Comparison of ENCODE assay signal across 21 cellular contexts in genomic region chr3:52176951-52177700, GRCh38. TPM values are rescaled to one million over a fixed set of nuclear protein-coding genes. Genes with fewer than 3 reads are reported as not detected.
A peak's percentile ranks its signal among the peaks of the same experiment; 100 is the strongest.
DNase-seq lines count a peak whose midpoint lies in the region; ATAC-seq, FAIRE-seq and TF ChIP-seq lines count a peak whose summit lies in the region.
"Had no signal": no experiment of that assay in that cellular context is flagged by ENCODE, and none has a peak within 500 bp of the region (broad histone marks: within the 10 kb centered on the region; RNA-seq: fewer than 3 reads in every experiment).

No MANE protein-coding gene starts in this region.

- H3K27ac Mint-ChIP-seq in WTC11, result no peak overlapping the region
- H3K27ac Mint-ChIP-seq: activated CD4-positive, alpha-beta T cell treated with anti-CD3 and anti-CD28 coated beads for 36 hours; activated naive CD4-positive, alpha-beta T cell treated with anti-CD3 and anti-CD28 coated beads, Interleukin-2, amount 50 U/mL, for 24 hours; HFFc6 had no signal

- intact Hi-C loops in HepG2 (cut with micrococcal nuclease; ENCODE audit: unreplicated experiment) (loop anchor here (1.0 kb wide), 1 partner anchor 20 kb away; no protein-coding TSS in a partner anchor), spleen (cut with DNase I; ENCODE audit: low total_unique reads) (no loop called here)

- H3K4me1 ChIP-seq in HepG2 (ENCODE audit: insufficient read depth, low read length) (peaks cover 64% of the 10 kb centered on the region), spleen (peaks cover 4 to 35% (median 17%) of the 10 kb centered on the region in 6 donors)

- H2AFZ ChIP-seq in HepG2 (ENCODE audit: low read length), result no peak overlapping the region

- H4K20me1 ChIP-seq in HepG2 (ENCODE audit: insufficient read depth, low read length), result no peaks in the 10 kb centered on the region

- POLR2A ChIA-PET in WTC11 (lab: Charles Lee) (interaction anchor here (1.2 kb wide), 1 partner anchor 23 kb away, joined by 3 read pairs; the partner anchor contains the start of gene POC1A), HepG2 (lab: Yijun Ruan, JAX) (interaction anchor here (0.8 to 3.5 kb wide), 12 partner anchors 9 to 210 kb away, joined by 3 to 30 read pairs (median 5); partner anchors contain the start of genes ACY1, ALAS1, PCBP4 and POC1A)

- H3K4me2 ChIP-seq in HepG2 (ENCODE audit: low read depth, low read length), result peak overlapping the region; percentile 82

- H3K4me1 Mint-ChIP-seq in WTC11, result peaks cover 11% of the 10 kb centered on the region; the same call in 1 of the 2 replicates
- H3K4me1 Mint-ChIP-seq: activated CD4-positive, alpha-beta T cell treated with anti-CD3 and anti-CD28 coated beads for 36 hours; activated naive CD4-positive, alpha-beta T cell treated with anti-CD3 and anti-CD28 coated beads, Interleukin-2, amount 50 U/mL, for 24 hours had no signal

- H3K36me3 ChIP-seq in HepG2 (replicated peaks in 1 of 2; ENCODE audit: control insufficient read depth in 1 of 2, insufficient read depth in 2 of 2, low read length in 2 of 2) (no peaks in the 10 kb centered on the region), spleen (no peaks in the 10 kb centered on the region)
- H3K36me3 ChIP-seq: ovary had no signal

- TF ChIP-seq POLR2A in HepG2 (IDR thresholded peaks at IDR 0.05; ENCODE audit: insufficient read depth in 1 of 2, low read depth in 2 of 2, low read length in 2 of 2) (peak; percentile 25 to 50; a peak in 2 of 4 replicates), spleen (IDR thresholded peaks at IDR 0.05) (no peak)

- WGBS in HepG2 (ENCODE audit: low lambda C conversion rate), result 2% methylated on average over 12 of the region's 15 CpGs
- WGBS in spleen, 5 donors, result 64 to 80% (median 70%) methylated on average over 12 to 15 of the region's 15 CpGs

- no peaks in the 10 kb centered on the region for H3K9me3 Mint-ChIP-seq in WTC11
- H3K9me3 Mint-ChIP-seq: activated naive CD4-positive, alpha-beta T cell treated with anti-CD3 and anti-CD28 coated beads, Interleukin-2, amount 50 U/mL, for 24 hours; effector memory CD8-positive, alpha-beta T cell; HFFc6 had no signal

- CTCF ChIA-PET in WTC11 (lab: Charles Lee), result interaction anchor here (1.0 to 2.4 kb wide), 2 partner anchors 40 to 43 kb away, joined by 3 to 8 read pairs; no protein-coding TSS in a partner anchor
- CTCF ChIA-PET in HepG2 (lab: Yijun Ruan, JAX; ENCODE audit: low intra/inter-chr PET ratio, low total read pairs), result no interaction called here

- peak; percentile 82 for FAIRE-seq in HepG2 (lab: Jason Lieb, UNC)
- FAIRE-seq: GM18507, kidney had no signal

- no peaks in the 10 kb centered on the region for H3K36me3 Mint-ChIP-seq in WTC11
- H3K36me3 Mint-ChIP-seq: activated naive CD4-positive, alpha-beta T cell treated with anti-CD3 and anti-CD28 coated beads, Interleukin-2, amount 50 U/mL, for 24 hours had no signal

- H3K27ac ChIP-seq in HepG2 (ENCODE audit: extremely low read length, insufficient read depth, low read length) (peak overlapping the region; percentile 85), spleen (no peak overlapping the region)
- H3K27ac ChIP-seq: 22Rv1, HL-60, ovary had no signal

- TF ChIP-seq EP300 in HepG2 (IDR thresholded peaks at IDR 0.05; ENCODE audit: low read depth in 2 of 2, low read length in 2 of 2) (peak; percentile 27 to 48; a peak in 2 of 4 replicates), HepG2 (CRISPR knock-in tag; IDR thresholded peaks at IDR 0.05; ENCODE audit: borderline replicate concordance) (no peak)

- TF ChIP-seq CTCF in WTC11 (IDR thresholded peaks at IDR 0.05) (no peak), HepG2 (CRISPR knock-in tag; IDR thresholded peaks at IDR 0.05) (no peak; the same call in none of the 2 replicates), spleen (IDR thresholded peaks at IDR 0.05 in 8 of 11, conservative IDR thresholded peaks at IDR 0.05 in 3 of 11) (no peak)

- no peaks in the 10 kb centered on the region for H3K27me3 ChIP-seq in HepG2 (ENCODE audit: control insufficient read depth in 1 of 2, insufficient read depth in 2 of 2, low read length in 2 of 2)
- H3K27me3 ChIP-seq in spleen (replicated peaks in 1 of 7), result no peaks in the 10 kb centered on the region
- H3K27me3 ChIP-seq: ovary had no signal

- no peaks in the 10 kb centered on the region for H3K9me3 ChIP-seq in HepG2 (ENCODE audit: low read length)
- H3K9me3 ChIP-seq in spleen, result no peaks in the 10 kb centered on the region
- H3K9me3 ChIP-seq: ovary had no signal

- H3K27me3 Mint-ChIP-seq in WTC11 (ENCODE audit: low read depth), result peaks cover 2% of the 10 kb centered on the region; the same call in 1 of the 2 replicates
- H3K27me3 Mint-ChIP-seq: activated CD4-positive, alpha-beta T cell treated with anti-CD3 and anti-CD28 coated beads for 36 hours; activated naive CD4-positive, alpha-beta T cell treated with anti-CD3 and anti-CD28 coated beads, Interleukin-2, amount 50 U/mL, for 24 hours; effector memory CD8-positive, alpha-beta T cell had no signal

- H3K9ac ChIP-seq in HepG2 (ENCODE audit: insufficient read depth, low read depth, low read length), result peak overlapping the region; percentile 61

- no peak overlapping the region for H3K4me3 Mint-ChIP-seq in WTC11
- H3K4me3 Mint-ChIP-seq: activated CD4-positive, alpha-beta T cell treated with anti-CD3 and anti-CD28 coated beads for 36 hours; activated naive CD4-positive, alpha-beta T cell treated with anti-CD3 and anti-CD28 coated beads, Interleukin-2, amount 50 U/mL, for 24 hours; effector memory CD8-positive, alpha-beta T cell; HFFc6 had no signal

- DNase-seq in NCI-H1417 (lab: John Stamatoyannopoulos, UW) (peak in 2 of 3 experiments; percentile 12 to 61), NCI-H1417 treated with DMSO at 0.1 percent for 48 hours (lab: John Stamatoyannopoulos, UW) (no peak), WTC11 (ENCODE audit: low spot score) (no peak), HepG2 (ENCODE audit: low spot score) (peak; percentile 86), spleen (peak; percentile 70), NCI-H1105 (lab: John Stamatoyannopoulos, UW) (no peak)
- DNase-seq: activated CD4-positive, alpha-beta T cell treated with anti-CD3 and anti-CD28 coated beads for 36 hours; activated T-cell treated with anti-CD3 and anti-CD28 coated beads for 4 hours; effector memory CD8-positive, alpha-beta T cell; HFFc6; KG1; kidney; NCI-H345; stimulated activated naive CD4-positive, alpha-beta T cell treated with Interleukin-2 at 50 U/mL for 16 hours had no signal

- ATAC-seq in WTC11 (no peak), HepG2 (peak; percentile 81), GM19351 (IDR thresholded peaks at IDR 0.05; ENCODE audit: unreplicated experiment) (no peak), HG02759 (IDR thresholded peaks at IDR 0.05; ENCODE audit: unreplicated experiment) (no peak)
- ATAC-seq: activated CD4-positive, alpha-beta T cell treated with anti-CD3 and anti-CD28 coated beads for 36 hours; effector memory CD8-positive, alpha-beta T cell had no signal

- no peak for TF ChIP-seq RAD21 in HepG2 (CRISPR knock-in tag; IDR thresholded peaks at IDR 0.05)

- no TSS peak for BruUV-seq in HepG2 (replicated peaks; lab: Mats Ljungman, UMichigan)

- no peaks in the 10 kb centered on the region for H3K79me2 ChIP-seq in HepG2 (ENCODE audit: insufficient read depth, low read length)

- in situ Hi-C loops in HepG2 (cut with HindIII; ENCODE audit: extremely low pct_ligation_motif_present, low pct_unique_long_range_greater_than_20kb), result no loop called here

- peak overlapping the region; percentile 43 to 60 (median 48); a peak in 5 of 6 replicates for H3K4me3 ChIP-seq in HepG2 (replicated peaks in 1 of 3; ENCODE audit: insufficient read depth in 1 of 3, low read depth in 2 of 3, low read length in 3 of 3)
- no peak overlapping the region for H3K4me3 ChIP-seq in spleen
- H3K4me3 ChIP-seq: ovary had no signal

RNA-seq across cellular contexts. Expression of gene ALAS1, which starts 20.8 kb away (rescaled TPM):
- total RNA-seq in WTC11 (2021) (39.1 to 43.0 TPM (median 39.4 TPM) in 3 replicates), HepG2 (2016; rRNA removed; fragmentation: Illumina TruSeq; extraction: Trizol) (36.0 and 40.2 TPM in 2 replicates), spleen (10 to 100 TPM; 25.3 to 40.8 (median 33.8) TPM)
- total RNA-seq in HepG2 (2016; cell fraction: cytosol; rRNA removed; fragmentation: Illumina TruSeq; extraction: Trizol; ENCODE audit: low read depth), result 9.6 and 11.6 TPM in 2 replicates
- 33.6 and 35.3 TPM in 2 replicates for total RNA-seq in HepG2 (2016; cell fraction: insoluble cytoplasmic fraction; rRNA removed; fragmentation: Illumina TruSeq; extraction: Trizol)
- 14.0 and 14.5 TPM in 2 replicates for total RNA-seq in HepG2 (2016; cell fraction: membrane; rRNA removed; fragmentation: Illumina TruSeq; extraction: Trizol)
- 16.9 and 18.1 TPM in 2 replicates for total RNA-seq in HepG2 (2016; cell fraction: nucleus; rRNA removed; fragmentation: Illumina TruSeq; extraction: Trizol)
- polyA plus RNA-seq in HepG2 (2011; rRNA removed) (39.0 and 43.2 TPM in 2 replicates), spleen (10 to 100 TPM; 13.0 to 25.3 (median 15.4) TPM)
- 41.2 and 50.6 TPM in 2 replicates for polyA plus RNA-seq in HepG2 (2011; cell fraction: cytosol; rRNA removed)
- 30.0 and 30.9 TPM in 2 replicates for polyA plus RNA-seq in HepG2 (2011; cell fraction: nucleus; rRNA removed)
- 19.8 and 27.7 TPM in 2 replicates for polyA plus RNA-seq in HepG2 (2012)
- polyA plus RNA-seq in HepG2 (2016; cell fraction: cytosol; fragmentation: Illumina TruSeq; extraction: Trizol; ENCODE audit: low read depth), result 3.9 and 4.3 TPM in 2 replicates
- polyA plus RNA-seq in HepG2 (2016; cell fraction: insoluble cytoplasmic fraction; fragmentation: Illumina TruSeq; extraction: Trizol; ENCODE audit: low read depth), result 27.6 and 42.4 TPM in 2 replicates
- 6.8 and 7.1 TPM in 2 replicates for polyA plus RNA-seq in HepG2 (2016; cell fraction: membrane; fragmentation: Illumina TruSeq; extraction: Trizol; ENCODE audit: low read depth)
- polyA plus RNA-seq in HepG2 (2016; cell fraction: nucleus; fragmentation: Illumina TruSeq; extraction: Trizol; ENCODE audit: insufficient read depth, low read depth), result 26.7 and 30.3 TPM in 2 replicates
- polyA minus RNA-seq in HepG2 (2011; rRNA and poly(A)+ RNA removed; ENCODE audit: low replicate concordance), result 49.6 and 54.7 TPM in 2 replicates
- polyA minus RNA-seq in HepG2 (2011; cell fraction: cytosol; rRNA and poly(A)+ RNA removed), result 23.9 and 26.4 TPM in 2 replicates
- 17.3 and 19.0 TPM in 2 replicates for polyA minus RNA-seq in HepG2 (2011; cell fraction: nucleus; rRNA and poly(A)+ RNA removed)

RNA-seq across cellular contexts. Expression of gene POC1A, which starts 22.9 kb away (rescaled TPM):
- total RNA-seq in WTC11 (2021) (31.3 to 36.2 TPM (median 34.9 TPM) in 3 replicates), HepG2 (2016; rRNA removed; fragmentation: Illumina TruSeq; extraction: Trizol) (20.0 and 22.5 TPM in 2 replicates), spleen (1 to 10 TPM; 1.6 to 4.4 (median 2.5) TPM)
- 13.9 and 15.5 TPM in 2 replicates for total RNA-seq in HepG2 (2016; cell fraction: cytosol; rRNA removed; fragmentation: Illumina TruSeq; extraction: Trizol; ENCODE audit: low read depth)
- 20.6 and 21.0 TPM in 2 replicates for total RNA-seq in HepG2 (2016; cell fraction: insoluble cytoplasmic fraction; rRNA removed; fragmentation: Illumina TruSeq; extraction: Trizol)
- total RNA-seq in HepG2 (2016; cell fraction: membrane; rRNA removed; fragmentation: Illumina TruSeq; extraction: Trizol), result 24.6 and 24.9 TPM in 2 replicates
- total RNA-seq in HepG2 (2016; cell fraction: nucleus; rRNA removed; fragmentation: Illumina TruSeq; extraction: Trizol), result 11.2 and 11.3 TPM in 2 replicates
- polyA plus RNA-seq in HepG2 (2011; rRNA removed) (12.6 and 14.6 TPM in 2 replicates), spleen (1 to 10 TPM; 2.4 to 3.2 (median 3.2) TPM)
- polyA plus RNA-seq in HepG2 (2011; cell fraction: cytosol; rRNA removed), result 9.9 and 16.4 TPM in 2 replicates
- 9.4 and 12.5 TPM in 2 replicates for polyA plus RNA-seq in HepG2 (2011; cell fraction: nucleus; rRNA removed)
- 5.8 and 9.6 TPM in 2 replicates for polyA plus RNA-seq in HepG2 (2012)
- polyA plus RNA-seq in HepG2 (2016; cell fraction: cytosol; fragmentation: Illumina TruSeq; extraction: Trizol; ENCODE audit: low read depth), result 18.4 and 20.8 TPM in 2 replicates
- 22.6 and 26.9 TPM in 2 replicates for polyA plus RNA-seq in HepG2 (2016; cell fraction: insoluble cytoplasmic fraction; fragmentation: Illumina TruSeq; extraction: Trizol; ENCODE audit: low read depth)
- polyA plus RNA-seq in HepG2 (2016; cell fraction: membrane; fragmentation: Illumina TruSeq; extraction: Trizol; ENCODE audit: low read depth), result 23.5 and 25.2 TPM in 2 replicates
- polyA plus RNA-seq in HepG2 (2016; cell fraction: nucleus; fragmentation: Illumina TruSeq; extraction: Trizol; ENCODE audit: insufficient read depth, low read depth), result 16.5 and 16.9 TPM in 2 replicates
- 35.8 and 64.7 TPM in 2 replicates for polyA minus RNA-seq in HepG2 (2011; rRNA and poly(A)+ RNA removed; ENCODE audit: low replicate concordance)
- polyA minus RNA-seq in HepG2 (2011; cell fraction: cytosol; rRNA and poly(A)+ RNA removed), result 4.6 and 7.1 TPM in 2 replicates
- 8.0 TPM in 2 replicates for polyA minus RNA-seq in HepG2 (2011; cell fraction: nucleus; rRNA and poly(A)+ RNA removed)

RNA-seq across cellular contexts. Expression of gene TLR9, which starts 48.3 kb away (rescaled TPM):
- not detected in 3 replicates for total RNA-seq in WTC11 (2021)
- total RNA-seq in HepG2 (2016; rRNA removed; fragmentation: Illumina TruSeq; extraction: Trizol), result not detected in 2 replicates
- total RNA-seq in HepG2 (2016; cell fraction: cytosol; rRNA removed; fragmentation: Illumina TruSeq; extraction: Trizol; ENCODE audit: low read depth), result not detected in 2 replicates
- not detected in 2 replicates for total RNA-seq in HepG2 (2016; cell fraction: insoluble cytoplasmic fraction; rRNA removed; fragmentation: Illumina TruSeq; extraction: Trizol)
- total RNA-seq in HepG2 (2016; cell fraction: membrane; rRNA removed; fragmentation: Illumina TruSeq; extraction: Trizol), result not detected in 2 replicates
- total RNA-seq in HepG2 (2016; cell fraction: nucleus; rRNA removed; fragmentation: Illumina TruSeq; extraction: Trizol), result not detected in 2 replicates
- 0.08 TPM in 1 of 2 replicates, not detected in the other for polyA plus RNA-seq in HepG2 (2011; rRNA removed)
- 0.01 TPM in 2 replicates for polyA plus RNA-seq in HepG2 (2011; cell fraction: cytosol; rRNA removed)
- 0.88 and 0.95 TPM in 2 replicates for polyA plus RNA-seq in HepG2 (2011; cell fraction: nucleus; rRNA removed)
- 0.31 TPM in 1 of 2 replicates, not detected in the other for polyA plus RNA-seq in HepG2 (2012)
- not detected in 2 replicates for polyA plus RNA-seq in HepG2 (2016; cell fraction: cytosol; fragmentation: Illumina TruSeq; extraction: Trizol; ENCODE audit: low read depth)
- not detected in 2 replicates for polyA plus RNA-seq in HepG2 (2016; cell fraction: insoluble cytoplasmic fraction; fragmentation: Illumina TruSeq; extraction: Trizol; ENCODE audit: low read depth)
- polyA plus RNA-seq in HepG2 (2016; cell fraction: membrane; fragmentation: Illumina TruSeq; extraction: Trizol; ENCODE audit: low read depth), result not detected in 2 replicates
- not detected in 2 replicates for polyA plus RNA-seq in HepG2 (2016; cell fraction: nucleus; fragmentation: Illumina TruSeq; extraction: Trizol; ENCODE audit: insufficient read depth, low read depth)
- 0.14 TPM in 1 of 2 replicates, not detected in the other for polyA minus RNA-seq in HepG2 (2011; rRNA and poly(A)+ RNA removed; ENCODE audit: low replicate concordance)
- polyA minus RNA-seq in HepG2 (2011; cell fraction: cytosol; rRNA and poly(A)+ RNA removed), result not detected in 2 replicates
- 0.25 and 0.26 TPM in 2 replicates for polyA minus RNA-seq in HepG2 (2011; cell fraction: nucleus; rRNA and poly(A)+ RNA removed)
- total RNA-seq in spleen, result 1 to 10 TPM; 2.3 to 7.7 (median 4.2) TPM
- 1 to 10 TPM in 1 of 3 donors, under 1 TPM in 1, not detected in 1; 0.55 to 3.8 TPM for polyA plus RNA-seq in spleen
- total RNA-seq: HFFc6 had no signal

Comparison
In these comparisons a context has a peak if more than half of its experiments do, and no peak if none do; other contexts are left out.
1. DNase-seq: peak in NCI-H1417 (2 of 3), HepG2 (single experiment) and spleen (single experiment); none in NCI-H1417 treated with DMSO at 0.1 percent for 48 hours (single experiment), WTC11 (single experiment) and NCI-H1105 (single experiment).
2. H3K4me3 ChIP-seq: peak in HepG2 (3 of 3); none in spleen (0 of 8).
3. POLR2A ChIP-seq: peak in HepG2 (2 of 2); none in spleen (0 of 3).